Comparison of ENCODE assay signal across 1 cellular context in genomic region chr18:9926223-9926894, GRCh38.
TF ChIP-seq lines count a peak whose summit lies in the region.

No MANE protein-coding gene starts in this region.

TF ChIP-seq in K562, 482 proteins besides CTCF, POLR2A, EP300 and RAD21 (continued from another document):
- no peak for TF ChIP-seq RERE (CRISPR knock-in tag; IDR thresholded peaks at IDR 0.05; ENCODE audit: borderline replicate concordance)
- TF ChIP-seq HDAC1 (IDR thresholded peaks at IDR 0.05), result peak in 1 of 2 experiments; percentile 29; a peak in 1 of 4 replicates
- 0 out of 2 replicates have a peak, but pooled peaks have one; percentile 24 for TF ChIP-seq GTF2A2 (tag; IDR thresholded peaks at IDR 0.05)
- TF ChIP-seq RBM22 (IDR thresholded peaks at IDR 0.05; ENCODE audit: low read depth, low read length, poor library complexity, severe bottlenecking), result peak; percentile 42
- TF ChIP-seq, protein P1, sequence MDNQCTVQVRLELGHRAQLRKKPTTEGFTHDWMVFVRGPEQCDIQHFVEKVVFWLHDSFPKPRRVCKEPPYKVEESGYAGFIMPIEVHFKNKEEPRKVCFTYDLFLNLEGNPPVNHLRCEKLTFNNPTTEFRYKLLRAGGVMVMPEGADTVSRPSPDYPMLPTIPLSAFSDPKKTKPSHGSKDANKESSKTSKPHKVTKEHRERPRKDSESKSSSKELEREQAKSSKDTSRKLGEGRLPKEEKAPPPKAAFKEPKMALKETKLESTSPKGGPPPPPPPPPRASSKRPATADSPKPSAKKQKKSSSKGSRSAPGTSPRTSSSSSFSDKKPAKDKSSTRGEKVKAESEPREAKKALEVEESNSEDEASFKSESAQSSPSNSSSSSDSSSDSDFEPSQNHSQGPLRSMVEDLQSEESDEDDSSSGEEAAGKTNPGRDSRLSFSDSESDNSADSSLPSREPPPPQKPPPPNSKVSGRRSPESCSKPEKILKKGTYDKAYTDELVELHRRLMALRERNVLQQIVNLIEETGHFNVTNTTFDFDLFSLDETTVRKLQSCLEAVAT (IDR thresholded peaks at IDR 0.05), result peak in 1 of 2 experiments; percentile 51; a peak in 1 of 4 replicates
- no peak for TF ChIP-seq MCM3 (IDR thresholded peaks at IDR 0.05)
- no peak for TF ChIP-seq HSF4 (CRISPR knock-in tag; IDR thresholded peaks at IDR 0.05; ENCODE audit: borderline replicate concordance)
- TF ChIP-seq RBFOX2 (IDR thresholded peaks at IDR 0.05; ENCODE audit: low read depth, low read length), result no peak
- TF ChIP-seq, protein P2, sequence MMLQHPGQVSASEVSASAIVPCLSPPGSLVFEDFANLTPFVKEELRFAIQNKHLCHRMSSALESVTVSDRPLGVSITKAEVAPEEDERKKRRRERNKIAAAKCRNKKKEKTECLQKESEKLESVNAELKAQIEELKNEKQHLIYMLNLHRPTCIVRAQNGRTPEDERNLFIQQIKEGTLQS (IDR thresholded peaks at IDR 0.05), result 0 out of 2 replicates have a peak, but pooled peaks have one; percentile 17
- TF ChIP-seq, protein P2 (CRISPR knock-in tag; conservative IDR thresholded peaks at IDR 0.05), result no peak
- TF ChIP-seq CREBBP (IDR thresholded peaks at IDR 0.05; ENCODE audit: low read depth, low read length), result no peak
- no peak for TF ChIP-seq ZNF384 (IDR thresholded peaks at IDR 0.05; ENCODE audit: low read depth, low read length)
- TF ChIP-seq ZNF75A (CRISPR knock-in tag; IDR thresholded peaks at IDR 0.05), result no peak
- TF ChIP-seq PKNOX1 (IDR thresholded peaks at IDR 0.05), result no peak
- no peak for TF ChIP-seq PYGO2 (tag; IDR thresholded peaks at IDR 0.05)
- no peak for TF ChIP-seq KHSRP (IDR thresholded peaks at IDR 0.05)
- TF ChIP-seq USF2 (CRISPR knock-in tag; IDR thresholded peaks at IDR 0.05), result no peak
- TF ChIP-seq CEBPG (CRISPR knock-in tag; IDR thresholded peaks at IDR 0.05), result no peak
- TF ChIP-seq CEBPG (tag; conservative IDR thresholded peaks at IDR 0.05 in 1 of 2, IDR thresholded peaks at IDR 0.05 in 1 of 2), result peak in 1 of 2 experiments; percentile 21; a peak in 2 of 4 replicates
- no peak for TF ChIP-seq NCOA2 (IDR thresholded peaks at IDR 0.05; ENCODE audit: partially characterized antibody in 2 of 2)
- peak; percentile 71 for TF ChIP-seq HMBOX1 (IDR thresholded peaks at IDR 0.05)
- no peak for TF ChIP-seq SIN3A (IDR thresholded peaks at IDR 0.05; ENCODE audit: borderline replicate concordance in 2 of 2, control insufficient read depth in 1 of 2, low read depth in 2 of 2, low read length in 2 of 2)
- no peak for TF ChIP-seq ZNF212 (CRISPR knock-in tag; IDR thresholded peaks at IDR 0.05)
- no peak for TF ChIP-seq ZNF253 (CRISPR knock-in tag; conservative IDR thresholded peaks at IDR 0.05)
- TF ChIP-seq SOX6 (IDR thresholded peaks at IDR 0.05), result peak; percentile 48; the same call in 1 of the 2 replicates
- TF ChIP-seq, protein P3, sequence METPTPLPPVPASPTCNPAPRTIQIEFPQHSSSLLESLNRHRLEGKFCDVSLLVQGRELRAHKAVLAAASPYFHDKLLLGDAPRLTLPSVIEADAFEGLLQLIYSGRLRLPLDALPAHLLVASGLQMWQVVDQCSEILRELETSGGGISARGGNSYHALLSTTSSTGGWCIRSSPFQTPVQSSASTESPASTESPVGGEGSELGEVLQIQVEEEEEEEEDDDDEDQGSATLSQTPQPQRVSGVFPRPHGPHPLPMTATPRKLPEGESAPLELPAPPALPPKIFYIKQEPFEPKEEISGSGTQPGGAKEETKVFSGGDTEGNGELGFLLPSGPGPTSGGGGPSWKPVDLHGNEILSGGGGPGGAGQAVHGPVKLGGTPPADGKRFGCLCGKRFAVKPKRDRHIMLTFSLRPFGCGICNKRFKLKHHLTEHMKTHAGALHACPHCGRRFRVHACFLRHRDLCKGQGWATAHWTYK (CRISPR knock-in tag; IDR thresholded peaks at IDR 0.05), result no peak
- TF ChIP-seq ZNF347 (CRISPR knock-in tag; IDR thresholded peaks at IDR 0.05; ENCODE audit: low read depth), result no peak
- no peak for TF ChIP-seq KAT7 (CRISPR knock-in tag; IDR thresholded peaks at IDR 0.05; ENCODE audit: borderline replicate concordance)
- TF ChIP-seq ZNF316 (IDR thresholded peaks at IDR 0.05), result 0 out of 2 replicates have a peak, but pooled peaks have one; percentile 5
- TF ChIP-seq, protein P4, sequence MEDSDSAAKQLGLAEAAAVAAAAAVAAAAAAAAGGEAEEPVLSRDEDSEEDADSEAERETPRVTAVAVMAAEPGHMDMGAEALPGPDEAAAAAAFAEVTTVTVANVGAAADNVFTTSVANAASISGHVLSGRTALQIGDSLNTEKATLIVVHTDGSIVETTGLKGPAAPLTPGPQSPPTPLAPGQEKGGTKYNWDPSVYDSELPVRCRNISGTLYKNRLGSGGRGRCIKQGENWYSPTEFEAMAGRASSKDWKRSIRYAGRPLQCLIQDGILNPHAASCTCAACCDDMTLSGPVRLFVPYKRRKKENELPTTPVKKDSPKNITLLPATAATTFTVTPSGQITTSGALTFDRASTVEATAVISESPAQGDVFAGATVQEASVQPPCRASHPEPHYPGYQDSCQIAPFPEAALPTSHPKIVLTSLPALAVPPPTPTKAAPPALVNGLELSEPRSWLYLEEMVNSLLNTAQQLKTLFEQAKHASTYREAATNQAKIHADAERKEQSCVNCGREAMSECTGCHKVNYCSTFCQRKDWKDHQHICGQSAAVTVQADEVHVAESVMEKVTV (CRISPR knock-in tag; IDR thresholded peaks at IDR 0.05), result no peak
- 0 out of 2 replicates have a peak, but pooled peaks have one; percentile 25 for TF ChIP-seq C11orf30 (IDR thresholded peaks at IDR 0.05; ENCODE audit: low read depth)
- TF ChIP-seq EWSR1 (IDR thresholded peaks at IDR 0.05; ENCODE audit: borderline replicate concordance, low read depth, partially characterized antibody), result no peak
- no peak for TF ChIP-seq NFIX (CRISPR knock-in tag; IDR thresholded peaks at IDR 0.05; ENCODE audit: low read depth)
- 0 out of 2 replicates have a peak, but pooled peaks have one; percentile 41 for TF ChIP-seq CGGBP1 (CRISPR knock-in tag; IDR thresholded peaks at IDR 0.05)
- no peak for TF ChIP-seq DACH1 (IDR thresholded peaks at IDR 0.05; ENCODE audit: partially characterized antibody)
- TF ChIP-seq ZNF655 (CRISPR knock-in tag; IDR thresholded peaks at IDR 0.05), result no peak
- no peak for TF ChIP-seq PHTF2 (CRISPR knock-in tag; IDR thresholded peaks at IDR 0.05)
- TF ChIP-seq HDGF (IDR thresholded peaks at IDR 0.05), result no peak
- TF ChIP-seq RHOXF2B (CRISPR knock-in tag; conservative IDR thresholded peaks at IDR 0.05), result no peak
- no peak for TF ChIP-seq HEY1 (CRISPR knock-in tag; IDR thresholded peaks at IDR 0.05; ENCODE audit: borderline replicate concordance)
- TF ChIP-seq NR2C2 (CRISPR knock-in tag; IDR thresholded peaks at IDR 0.05), result no peak
- 0 out of 2 replicates have a peak, but pooled peaks have one; percentile 31 for TF ChIP-seq NR2C2 (tag; IDR thresholded peaks at IDR 0.05)
- no peak for TF ChIP-seq GABPA (tag; conservative IDR thresholded peaks at IDR 0.05; ENCODE audit: low read depth)
